Comparison of ENCODE assay signal across 26 cellular contexts in genomic region chr1:42325014-42325402, GRCh38. TPM values are rescaled to one million over a fixed set of nuclear protein-coding genes. Genes with fewer than 3 reads are reported as not detected.
"Had no signal": no experiment of that assay in that cellular context is flagged by ENCODE, and none has a peak within 500 bp of the region (broad histone marks: within the 10 kb centered on the region; RNA-seq: fewer than 3 reads in every experiment).

No MANE protein-coding gene starts in this region.

- H3K9me3 ChIP-seq: breast epithelium, esophagus muscularis mucosa, heart left ventricle, lower lobe of right lung, neutrophil, testis, transverse colon had no signal

- H3K9me3 Mint-ChIP-seq: activated CD4-positive, alpha-beta T cell treated with anti-CD3 and anti-CD28 coated beads, Interleukin-2, amount 10 ng/mL, durations not matched to agents 7 days and 5 days; activated CD8-positive, alpha-beta T cell treated with anti-CD3 and anti-CD28 coated beads for 36 hours; activated naive CD4-positive, alpha-beta T cell treated with anti-CD3 and anti-CD28 coated beads for 36 hours; central memory CD8-positive, alpha-beta T cell; dendritic cell treated with granulocyte-macrophage colony-stimulating factor and Interleukin-4, amounts not matched to agents 40 ng/mL and 50 ng/mL, for 4 days; endodermal cell; nephron; T-helper 1 cell treated with Interleukin-12 subunit alpha and Interleukin-12 subunit beta and Interleukin-4 antibody, amounts not matched to agents 30 μg/mL and 1 μg/mL, for 36 hours had no signal

- DNase-seq: activated CD4-positive, alpha-beta T cell treated with anti-CD3 and anti-CD28 coated beads for 1 hour; activated CD4-positive, alpha-beta T cell treated with anti-CD3 and anti-CD28 coated beads, Interleukin-2, amount 10 ng/mL, durations not matched to agents 7 days and 5 days; activated CD8-positive, alpha-beta T cell treated with anti-CD3 and anti-CD28 coated beads for 36 hours; activated effector memory CD4-positive, alpha-beta T cell treated with Interleukin-2 at 50 U/mL for 16 hours; activated naive CD4-positive, alpha-beta T cell treated with anti-CD3 and anti-CD28 coated beads for 36 hours; activated T-cell treated with anti-CD3 and anti-CD28 coated beads, Interleukin-2, amount 50 U/mL, for 48 hours; endodermal cell; foreskin keratinocyte; heart left ventricle; lower lobe of right lung; mesendoderm; stimulated activated CD4-positive, alpha-beta T cell treated with anti-CD3 and anti-CD28 coated beads, Interleukin-12 subunit alpha, Interleukin-12 subunit beta, amount 100 ng/mL, for 4 hours; stimulated activated CD4-positive, alpha-beta T cell treated with anti-CD3 and anti-CD28 coated beads, Interleukin-4, amount 100 ng/mL, for 1 hour; stimulated activated naive CD8-positive, alpha-beta T cell treated with anti-CD3 and anti-CD28 coated beads, Interleukin-15, Interleukin-2, amounts not matched to agents 100 U/mL and 50 U/mL, for 24 hours; T1000; testis; transverse colon had no signal

- H3K4me3 Mint-ChIP-seq: activated CD4-positive, alpha-beta T cell treated with anti-CD3 and anti-CD28 coated beads, Interleukin-2, amount 10 ng/mL, durations not matched to agents 7 days and 5 days; activated CD8-positive, alpha-beta T cell treated with anti-CD3 and anti-CD28 coated beads for 36 hours; activated naive CD4-positive, alpha-beta T cell treated with anti-CD3 and anti-CD28 coated beads for 36 hours; central memory CD8-positive, alpha-beta T cell; dendritic cell treated with granulocyte-macrophage colony-stimulating factor and Interleukin-4, amounts not matched to agents 40 ng/mL and 50 ng/mL, for 4 days; endodermal cell; nephron; T-helper 1 cell treated with Interleukin-12 subunit alpha and Interleukin-12 subunit beta and Interleukin-4 antibody, amounts not matched to agents 30 μg/mL and 1 μg/mL, for 36 hours had no signal

- H3K27ac Mint-ChIP-seq: activated CD4-positive, alpha-beta T cell treated with anti-CD3 and anti-CD28 coated beads, Interleukin-2, amount 10 ng/mL, durations not matched to agents 7 days and 5 days; activated CD8-positive, alpha-beta T cell treated with anti-CD3 and anti-CD28 coated beads for 36 hours; activated naive CD4-positive, alpha-beta T cell treated with anti-CD3 and anti-CD28 coated beads for 36 hours; dendritic cell treated with granulocyte-macrophage colony-stimulating factor and Interleukin-4, amounts not matched to agents 40 ng/mL and 50 ng/mL, for 4 days; endodermal cell; nephron; T-helper 1 cell treated with Interleukin-12 subunit alpha and Interleukin-12 subunit beta and Interleukin-4 antibody, amounts not matched to agents 30 μg/mL and 1 μg/mL, for 36 hours had no signal

- H3K27me3 Mint-ChIP-seq: activated CD4-positive, alpha-beta T cell treated with anti-CD3 and anti-CD28 coated beads, Interleukin-2, amount 10 ng/mL, durations not matched to agents 7 days and 5 days; activated CD8-positive, alpha-beta T cell treated with anti-CD3 and anti-CD28 coated beads for 36 hours; central memory CD8-positive, alpha-beta T cell; dendritic cell treated with granulocyte-macrophage colony-stimulating factor and Interleukin-4, amounts not matched to agents 40 ng/mL and 50 ng/mL, for 4 days had no signal

- H3K27me3 ChIP-seq: breast epithelium, esophagus muscularis mucosa, foreskin keratinocyte, heart left ventricle, neutrophil, testis, transverse colon had no signal

- H3K27ac ChIP-seq: breast epithelium, esophagus muscularis mucosa, foreskin keratinocyte, heart left ventricle, lower lobe of right lung, neutrophil, skin epidermis, testis, transverse colon had no signal

- H3K4me3 ChIP-seq: breast epithelium, esophagus muscularis mucosa, heart left ventricle, lower lobe of right lung, skin epidermis, testis, transverse colon had no signal

- H3K36me3 ChIP-seq: breast epithelium, esophagus muscularis mucosa, heart left ventricle, lower lobe of right lung, neutrophil, transverse colon had no signal

RNA-seq across cellular contexts. Expression of gene RIMKLA, which starts 55.6 kb away (rescaled TPM):
- total RNA-seq: foreskin keratinocyte, osteocyte had no signal
- polyA plus RNA-seq: foreskin keratinocyte had no signal
